9 cellular contexts compared by ENCODE assay signal in genomic region chr19:19475845-19476828, GRCh38. TPM values are rescaled to one million over a fixed set of nuclear protein-coding genes. Genes with fewer than 3 reads are reported as not detected.
DNase-seq lines count a peak whose midpoint lies in the region; ATAC-seq, FAIRE-seq and TF ChIP-seq lines count a peak whose summit lies in the region.
"Had no signal": no experiment of that assay in that cellular context is flagged by ENCODE, and none has a peak within 500 bp of the region (broad histone marks: within the 10 kb centered on the region; RNA-seq: fewer than 3 reads in every experiment).

No MANE protein-coding gene starts in this region.

- 90% methylated on average over 19 of the region's 19 CpGs for WGBS in HepG2 (ENCODE audit: low lambda C conversion rate)

- H3K4me3 ChIP-seq in BJ (ENCODE audit: low read depth, low read length), result no peak overlapping the region
- peak overlapping the region; percentile 38 for H3K4me3 ChIP-seq in HUES6 (ENCODE audit: low read depth, low read length)
- H3K4me3 ChIP-seq in astrocyte (ENCODE audit: insufficient read depth, low read depth, low read length), result no peak overlapping the region
- no peak overlapping the region for H3K4me3 ChIP-seq in HepG2 (replicated peaks in 1 of 3; ENCODE audit: insufficient read depth in 1 of 3, low read depth in 2 of 3, low read length in 3 of 3)
- H3K4me3 ChIP-seq: prostate gland had no signal

- TF ChIP-seq CTCF in BJ (IDR thresholded peaks at IDR 0.05; ENCODE audit: insufficient read depth, low read depth, low read length) (peak; percentile 59), astrocyte (IDR thresholded peaks at IDR 0.05; ENCODE audit: insufficient read depth, low read depth, low read length) (peak; percentile 29), HepG2 (CRISPR knock-in tag; IDR thresholded peaks at IDR 0.05) (peak; percentile 33; the same call in 1 of the 2 replicates)

- H3K4me3 Mint-ChIP-seq in astrocyte (ENCODE audit: unreplicated experiment), result peak overlapping the region; percentile 55

- no peaks in the 10 kb centered on the region for H3K27me3 Mint-ChIP-seq in astrocyte (ENCODE audit: low read depth, unreplicated experiment)

- H3K36me3 Mint-ChIP-seq in astrocyte (ENCODE audit: low read depth, unreplicated experiment), result peaks cover 27% of the 10 kb centered on the region

- intact Hi-C loops in HepG2 (cut with micrococcal nuclease; ENCODE audit: unreplicated experiment), result loop anchor here (2.0 kb wide), 1 partner anchor 51 kb away; no protein-coding TSS in a partner anchor

- no peak for TF ChIP-seq RAD21 in HepG2 (CRISPR knock-in tag; IDR thresholded peaks at IDR 0.05)

- no peak for DNase-seq in BJ (ENCODE audit: low read depth)
- DNase-seq in astrocyte (ENCODE audit: low read depth), result no peak
- DNase-seq in HepG2 (ENCODE audit: low spot score), result peak; percentile 16
- DNase-seq in GOT3 (lab: John Stamatoyannopoulos, UW), result no peak

- H3K4me2 ChIP-seq in astrocyte (ENCODE audit: low read length) (no peak overlapping the region), HepG2 (ENCODE audit: low read depth, low read length) (no peak overlapping the region)

- in situ Hi-C loops in HepG2 (cut with HindIII; ENCODE audit: extremely low pct_ligation_motif_present, low pct_unique_long_range_greater_than_20kb), result no loop called here

- TF ChIP-seq EP300 in HepG2 (IDR thresholded peaks at IDR 0.05; ENCODE audit: low read depth in 2 of 2, low read length in 2 of 2) (no peak), HepG2 (CRISPR knock-in tag; IDR thresholded peaks at IDR 0.05; ENCODE audit: borderline replicate concordance) (no peak)

- no peaks in the 10 kb centered on the region for H3K9me3 ChIP-seq in HUES6 (ENCODE audit: control insufficient read depth, insufficient read depth, low read depth, low read length)
- H3K9me3 ChIP-seq in astrocyte (ENCODE audit: insufficient read depth, low read depth, low read length), result no peaks in the 10 kb centered on the region
- H3K9me3 ChIP-seq in HepG2 (ENCODE audit: low read length), result no peaks in the 10 kb centered on the region
- H3K9me3 ChIP-seq: prostate gland had no signal

- no peak overlapping the region for H3K27ac Mint-ChIP-seq in astrocyte (ENCODE audit: unreplicated experiment)

- H3K9ac ChIP-seq in HUES6 (ENCODE audit: low read length) (peak overlapping the region; percentile 80), astrocyte (ENCODE audit: low read length) (peak overlapping the region; percentile 14), HepG2 (ENCODE audit: insufficient read depth, low read depth, low read length) (no peak overlapping the region)

- FAIRE-seq in astrocyte (lab: Jason Lieb, UNC), result no peak
- no peak for FAIRE-seq in HepG2 (lab: Jason Lieb, UNC)

- peaks cover 99% of the 10 kb centered on the region for H3K79me2 ChIP-seq in astrocyte (ENCODE audit: insufficient read depth, low read length)
- peaks cover 38% of the 10 kb centered on the region for H3K79me2 ChIP-seq in HepG2 (ENCODE audit: insufficient read depth, low read length)

- POLR2A ChIA-PET in BJ (lab: Charles Lee), result no interaction called here
- POLR2A ChIA-PET in HepG2 (lab: Yijun Ruan, JAX), result interaction anchor here (1.2 kb wide), 1 partner anchor 71 kb away, joined by 4 read pairs; the partner anchor contains the start of gene GATAD2A

- CTCF ChIA-PET in BJ (lab: Yijun Ruan, JAX), result interaction anchor here (0.7 to 1.5 kb wide), 5 partner anchors 9 to 77 kb away, joined by 3 to 18 read pairs (median 4); no protein-coding TSS in a partner anchor
- CTCF ChIA-PET in HepG2 (lab: Yijun Ruan, JAX; ENCODE audit: low intra/inter-chr PET ratio, low total read pairs), result no interaction called here

- no peaks in the 10 kb centered on the region; the same call in none of the 2 replicates for H3K36me3 ChIP-seq in BJ (ENCODE audit: control insufficient read depth, insufficient read depth, low read length)
- peaks cover 15% of the 10 kb centered on the region for H3K36me3 ChIP-seq in HUES6 (ENCODE audit: control insufficient read depth, insufficient read depth, low read length)
- no peaks in the 10 kb centered on the region for H3K36me3 ChIP-seq in astrocyte (ENCODE audit: insufficient read depth, low read length)
- peaks cover 10 to 42% of the 10 kb centered on the region in 2 experiments for H3K36me3 ChIP-seq in HepG2 (replicated peaks in 1 of 2; ENCODE audit: control insufficient read depth in 1 of 2, insufficient read depth in 2 of 2, low read length in 2 of 2)
- H3K36me3 ChIP-seq: prostate gland had no signal

- H3K27me3 ChIP-seq in BJ (ENCODE audit: control insufficient read depth, insufficient read depth, low read length) (no peaks in the 10 kb centered on the region), HUES6 (ENCODE audit: control insufficient read depth, insufficient read depth, low read length) (no peaks in the 10 kb centered on the region), astrocyte (ENCODE audit: insufficient read depth, low read length) (no peaks in the 10 kb centered on the region), HepG2 (ENCODE audit: control insufficient read depth in 1 of 2, insufficient read depth in 2 of 2, low read length in 2 of 2) (no peaks in the 10 kb centered on the region)

- H3K9me3 Mint-ChIP-seq in astrocyte (ENCODE audit: unreplicated experiment), result no peaks in the 10 kb centered on the region

- H3K27ac ChIP-seq in HUES6 (ENCODE audit: low read depth, low read length) (peak overlapping the region; percentile 77), astrocyte (ENCODE audit: low read depth, low read length) (no peak overlapping the region), HepG2 (ENCODE audit: extremely low read length, insufficient read depth, low read length) (no peak overlapping the region)
- H3K27ac ChIP-seq: prostate gland had no signal

- peaks cover 32% of the 10 kb centered on the region for H3K4me1 ChIP-seq in HUES6 (ENCODE audit: control insufficient read depth, insufficient read depth, low read length)
- H3K4me1 ChIP-seq in astrocyte (ENCODE audit: insufficient read depth, low read length), result peaks cover 10% of the 10 kb centered on the region
- no peaks in the 10 kb centered on the region for H3K4me1 ChIP-seq in HepG2 (ENCODE audit: insufficient read depth, low read length)
- H3K4me1 ChIP-seq: prostate gland had no signal

- H2AFZ ChIP-seq in astrocyte (ENCODE audit: low read depth, low read length) (no peak overlapping the region), HepG2 (ENCODE audit: low read length) (no peak overlapping the region)

- H3K4me1 Mint-ChIP-seq in astrocyte (ENCODE audit: low read depth, unreplicated experiment), result peaks cover 14% of the 10 kb centered on the region

- BruUV-seq in HepG2 (replicated peaks; lab: Mats Ljungman, UMichigan), result no TSS peak

- peaks cover 92% of the 10 kb centered on the region for H4K20me1 ChIP-seq in astrocyte (ENCODE audit: insufficient read depth, low read length)
- H4K20me1 ChIP-seq in HepG2 (ENCODE audit: insufficient read depth, low read length), result peaks cover 4% of the 10 kb centered on the region; the same call in 1 of the 2 replicates

- ATAC-seq in HepG2, result peak; percentile 71
- ATAC-seq in HG03159 (IDR thresholded peaks at IDR 0.05; ENCODE audit: unreplicated experiment), result no peak
- no peak for ATAC-seq in GM18867 (IDR thresholded peaks at IDR 0.05; ENCODE audit: unreplicated experiment)
- ATAC-seq in HG03025 (IDR thresholded peaks at IDR 0.05; ENCODE audit: low FRiP score, unreplicated experiment), result no peak

- TF ChIP-seq POLR2A in HepG2 (IDR thresholded peaks at IDR 0.05; ENCODE audit: insufficient read depth in 1 of 2, low read depth in 2 of 2, low read length in 2 of 2), result no peak

RNA-seq across cellular contexts. Expression of gene TSSK6, which starts 39.2 kb away (rescaled TPM):
- 0.98 and 1.7 TPM in 2 replicates for polyA plus RNA-seq in BJ (2011; rRNA removed)
- 0.15 and 0.57 TPM in 2 replicates for polyA minus RNA-seq in BJ (2011; rRNA and poly(A)+ RNA removed)
- 1.8 TPM in 2 replicates for total RNA-seq in astrocyte
- total RNA-seq in HepG2 (2016; rRNA removed; fragmentation: Illumina TruSeq; extraction: Trizol), result 0.71 and 0.86 TPM in 2 replicates
- 0.35 and 0.40 TPM in 2 replicates for total RNA-seq in HepG2 (2016; cell fraction: cytosol; rRNA removed; fragmentation: Illumina TruSeq; extraction: Trizol; ENCODE audit: low read depth)
- total RNA-seq in HepG2 (2016; cell fraction: insoluble cytoplasmic fraction; rRNA removed; fragmentation: Illumina TruSeq; extraction: Trizol), result 0.65 and 0.85 TPM in 2 replicates
- 0.83 and 1.3 TPM in 2 replicates for total RNA-seq in HepG2 (2016; cell fraction: membrane; rRNA removed; fragmentation: Illumina TruSeq; extraction: Trizol)
- total RNA-seq in HepG2 (2016; cell fraction: nucleus; rRNA removed; fragmentation: Illumina TruSeq; extraction: Trizol), result 0.50 and 1.3 TPM in 2 replicates
- polyA plus RNA-seq in HepG2 (2011; rRNA removed), result 1.2 and 2.0 TPM in 2 replicates
- polyA plus RNA-seq in HepG2 (2011; cell fraction: cytosol; rRNA removed), result 1.4 and 2.8 TPM in 2 replicates
- polyA plus RNA-seq in HepG2 (2011; cell fraction: nucleus; rRNA removed), result 6.3 and 8.3 TPM in 2 replicates
- polyA plus RNA-seq in HepG2 (2012), result 0.81 and 1.2 TPM in 2 replicates
- 0.16 and 0.19 TPM in 2 replicates for polyA plus RNA-seq in HepG2 (2016; cell fraction: cytosol; fragmentation: Illumina TruSeq; extraction: Trizol; ENCODE audit: low read depth)
- polyA plus RNA-seq in HepG2 (2016; cell fraction: insoluble cytoplasmic fraction; fragmentation: Illumina TruSeq; extraction: Trizol; ENCODE audit: low read depth), result 1.1 and 1.7 TPM in 2 replicates
- polyA plus RNA-seq in HepG2 (2016; cell fraction: membrane; fragmentation: Illumina TruSeq; extraction: Trizol; ENCODE audit: low read depth), result 0.68 and 0.82 TPM in 2 replicates
- polyA plus RNA-seq in HepG2 (2016; cell fraction: nucleus; fragmentation: Illumina TruSeq; extraction: Trizol; ENCODE audit: insufficient read depth, low read depth), result 1.3 and 2.4 TPM in 2 replicates
- 2.0 and 5.3 TPM in 2 replicates for polyA minus RNA-seq in HepG2 (2011; rRNA and poly(A)+ RNA removed; ENCODE audit: low replicate concordance)
- 1.3 and 1.5 TPM in 2 replicates for polyA minus RNA-seq in HepG2 (2011; cell fraction: cytosol; rRNA and poly(A)+ RNA removed)
- polyA minus RNA-seq in HepG2 (2011; cell fraction: nucleus; rRNA and poly(A)+ RNA removed), result 1.9 and 3.7 TPM in 2 replicates

RNA-seq across cellular contexts. Expression of gene NDUFA13, which starts 39.9 kb away (rescaled TPM):
- polyA plus RNA-seq in BJ (2011; rRNA removed) (495 and 597 TPM in 2 replicates), HepG2 (2011; rRNA removed) (366 and 368 TPM in 2 replicates)
- 62.5 and 108 TPM in 2 replicates for polyA minus RNA-seq in BJ (2011; rRNA and poly(A)+ RNA removed)
- total RNA-seq in astrocyte (311 and 347 TPM in 2 replicates), HepG2 (2016; rRNA removed; fragmentation: Illumina TruSeq; extraction: Trizol) (278 and 337 TPM in 2 replicates)
- 98.4 and 99.8 TPM in 2 replicates for total RNA-seq in HepG2 (2016; cell fraction: cytosol; rRNA removed; fragmentation: Illumina TruSeq; extraction: Trizol; ENCODE audit: low read depth)
- total RNA-seq in HepG2 (2016; cell fraction: insoluble cytoplasmic fraction; rRNA removed; fragmentation: Illumina TruSeq; extraction: Trizol), result 323 and 362 TPM in 2 replicates
- 84.6 and 89.0 TPM in 2 replicates for total RNA-seq in HepG2 (2016; cell fraction: membrane; rRNA removed; fragmentation: Illumina TruSeq; extraction: Trizol)
- 193 and 208 TPM in 2 replicates for total RNA-seq in HepG2 (2016; cell fraction: nucleus; rRNA removed; fragmentation: Illumina TruSeq; extraction: Trizol)
- polyA plus RNA-seq in HepG2 (2011; cell fraction: cytosol; rRNA removed), result 715 and 846 TPM in 2 replicates
- 199 and 226 TPM in 2 replicates for polyA plus RNA-seq in HepG2 (2011; cell fraction: nucleus; rRNA removed)
- 207 and 262 TPM in 2 replicates for polyA plus RNA-seq in HepG2 (2012)
- 72.4 and 85.3 TPM in 2 replicates for polyA plus RNA-seq in HepG2 (2016; cell fraction: cytosol; fragmentation: Illumina TruSeq; extraction: Trizol; ENCODE audit: low read depth)
- 186 TPM in 2 replicates for polyA plus RNA-seq in HepG2 (2016; cell fraction: insoluble cytoplasmic fraction; fragmentation: Illumina TruSeq; extraction: Trizol; ENCODE audit: low read depth)
- 52.4 and 56.3 TPM in 2 replicates for polyA plus RNA-seq in HepG2 (2016; cell fraction: membrane; fragmentation: Illumina TruSeq; extraction: Trizol; ENCODE audit: low read depth)
- polyA plus RNA-seq in HepG2 (2016; cell fraction: nucleus; fragmentation: Illumina TruSeq; extraction: Trizol; ENCODE audit: insufficient read depth, low read depth), result 235 and 237 TPM in 2 replicates
- polyA minus RNA-seq in HepG2 (2011; rRNA and poly(A)+ RNA removed; ENCODE audit: low replicate concordance), result 73.2 and 83.5 TPM in 2 replicates
- 58.6 and 70.0 TPM in 2 replicates for polyA minus RNA-seq in HepG2 (2011; cell fraction: cytosol; rRNA and poly(A)+ RNA removed)
- polyA minus RNA-seq in HepG2 (2011; cell fraction: nucleus; rRNA and poly(A)+ RNA removed), result 42.1 and 44.4 TPM in 2 replicates

RNA-seq across cellular contexts. Expression of gene YJEFN3, which starts 52.6 kb away (rescaled TPM):
- polyA plus RNA-seq in BJ (2011; rRNA removed), result 0.94 and 1.1 TPM in 2 replicates
- 0.57 and 0.77 TPM in 2 replicates for polyA minus RNA-seq in BJ (2011; rRNA and poly(A)+ RNA removed)
- total RNA-seq in astrocyte, result 8.1 and 9.8 TPM in 2 replicates
- total RNA-seq in HepG2 (2016; rRNA removed; fragmentation: Illumina TruSeq; extraction: Trizol), result 0.32 and 0.89 TPM in 2 replicates
- total RNA-seq in HepG2 (2016; cell fraction: cytosol; rRNA removed; fragmentation: Illumina TruSeq; extraction: Trizol; ENCODE audit: low read depth), result 0.30 and 0.44 TPM in 2 replicates
- total RNA-seq in HepG2 (2016; cell fraction: insoluble cytoplasmic fraction; rRNA removed; fragmentation: Illumina TruSeq; extraction: Trizol), result 0.19 and 0.69 TPM in 2 replicates
- 0.28 and 0.41 TPM in 2 replicates for total RNA-seq in HepG2 (2016; cell fraction: membrane; rRNA removed; fragmentation: Illumina TruSeq; extraction: Trizol)
- total RNA-seq in HepG2 (2016; cell fraction: nucleus; rRNA removed; fragmentation: Illumina TruSeq; extraction: Trizol), result 1.1 and 1.4 TPM in 2 replicates
- 4.0 TPM in 2 replicates for polyA plus RNA-seq in HepG2 (2011; rRNA removed)
- polyA plus RNA-seq in HepG2 (2011; cell fraction: cytosol; rRNA removed), result 0.47 and 1.4 TPM in 2 replicates
- 61.3 and 67.2 TPM in 2 replicates for polyA plus RNA-seq in HepG2 (2011; cell fraction: nucleus; rRNA removed)
- 5.6 and 8.4 TPM in 2 replicates for polyA plus RNA-seq in HepG2 (2012)
- 0.37 TPM in 1 of 2 replicates, not detected in the other for polyA plus RNA-seq in HepG2 (2016; cell fraction: cytosol; fragmentation: Illumina TruSeq; extraction: Trizol; ENCODE audit: low read depth)
- polyA plus RNA-seq in HepG2 (2016; cell fraction: insoluble cytoplasmic fraction; fragmentation: Illumina TruSeq; extraction: Trizol; ENCODE audit: low read depth), result 0.09 TPM in 1 of 2 replicates, not detected in the other
- not detected in 2 replicates for polyA plus RNA-seq in HepG2 (2016; cell fraction: membrane; fragmentation: Illumina TruSeq; extraction: Trizol; ENCODE audit: low read depth)
- 9.8 and 10.6 TPM in 2 replicates for polyA plus RNA-seq in HepG2 (2016; cell fraction: nucleus; fragmentation: Illumina TruSeq; extraction: Trizol; ENCODE audit: insufficient read depth, low read depth)
- 0.86 and 2.2 TPM in 2 replicates for polyA minus RNA-seq in HepG2 (2011; rRNA and poly(A)+ RNA removed; ENCODE audit: low replicate concordance)
- polyA minus RNA-seq in HepG2 (2011; cell fraction: cytosol; rRNA and poly(A)+ RNA removed), result 0.49 TPM in 1 of 2 replicates, not detected in the other
- 5.0 and 5.3 TPM in 2 replicates for polyA minus RNA-seq in HepG2 (2011; cell fraction: nucleus; rRNA and poly(A)+ RNA removed)
